In the genomic region with DNA sequence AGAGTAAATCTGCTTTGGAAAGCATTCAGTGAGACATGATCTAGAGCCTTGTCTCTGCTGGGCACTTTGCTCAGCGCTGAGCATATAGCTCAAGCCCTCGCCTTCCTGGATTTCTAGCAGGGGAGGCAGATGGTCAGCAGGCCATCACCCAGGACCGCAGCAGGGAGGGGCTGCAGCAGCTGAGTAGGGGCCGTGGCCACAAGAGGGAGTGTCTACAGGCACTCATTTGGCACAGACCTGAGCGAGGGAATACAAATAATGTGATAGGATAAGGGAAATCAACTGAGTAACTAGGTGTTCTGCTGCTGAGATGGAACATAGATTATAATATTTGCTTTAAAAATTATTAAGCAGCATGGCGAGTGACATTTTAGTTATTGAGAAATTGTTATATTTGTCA, we compare ENCODE assay signal across 10 cellular contexts. TPM values are rescaled to one million over a fixed set of nuclear protein-coding genes. Genes with fewer than 3 reads are reported as not detected.
DNase-seq lines count a peak whose midpoint lies in the region; FAIRE-seq and TF ChIP-seq lines count a peak whose summit lies in the region.
"Had no signal": no experiment of that assay in that cellular context is flagged by ENCODE, and none has a peak within 500 bp of the region (broad histone marks: within the 10 kb centered on the region; RNA-seq: fewer than 3 reads in every experiment).

No MANE protein-coding gene starts in this region.

- H3K9ac ChIP-seq in HUES64 (ENCODE audit: low read depth, low read length), result no peak overlapping the region

- no peak overlapping the region for H3K4me3 ChIP-seq in HUES64 (ENCODE audit: low read length)
- H3K4me3 ChIP-seq in small intestine (ENCODE audit: low read depth in 1 of 2, low read length in 2 of 2), result no peak overlapping the region

- DNase-seq in astrocyte of the hippocampus (ENCODE audit: low read depth, low spot score) (peak; percentile 51), hypothalamus (lab: John Stamatoyannopoulos, UW) (peak in 27 of 51 donors; percentile 1 to 42 (median 18)), small intestine (peak; percentile 9), SKM-1 (lab: John Stamatoyannopoulos, UW; ENCODE audit: unreplicated experiment) (no peak), GM10266 (ENCODE audit: extremely low spot score) (no peak), NCI-H2171 (lab: John Stamatoyannopoulos, UW) (no peak)
- no peak for DNase-seq in activated CD8-positive, alpha-beta memory T cell treated with anti-CD3 and anti-CD28 coated beads for 24 hours
- DNase-seq: NCI-H1436 treated with DMSO at 0.1 percent for 48 hours had no signal

- TF ChIP-seq CTCF in GM10266 (IDR thresholded peaks at IDR 0.05; ENCODE audit: control insufficient read depth, insufficient read depth, low read depth, missing control alignments), result no peak

- H3K4me1 ChIP-seq in HUES64 (ENCODE audit: insufficient read depth, low read length) (peaks cover 33% of the 10 kb centered on the region), small intestine (ENCODE audit: control insufficient read depth in 2 of 2, insufficient read depth in 1 of 2, low read depth in 1 of 2, low read length in 1 of 2) (no peaks in the 10 kb centered on the region)

- FAIRE-seq in small intestine (lab: Jason Lieb, UNC), result no peak
- FAIRE-seq: TTC549 had no signal

- peaks cover 77% of the 10 kb centered on the region for H3K36me3 ChIP-seq in HUES64 (ENCODE audit: insufficient read depth, low read length)
- H3K36me3 ChIP-seq in small intestine (ENCODE audit: control insufficient read depth in 2 of 2, insufficient read depth in 2 of 2, low read length in 2 of 2), result peaks cover 10 to 32% of the 10 kb centered on the region in 2 donors

- no peaks in the 10 kb centered on the region for H3K9me3 ChIP-seq in HUES64 (ENCODE audit: insufficient read depth, low read depth, low read length)
- H3K9me3 ChIP-seq in small intestine (ENCODE audit: control insufficient read depth, low read depth), result no peaks in the 10 kb centered on the region

- H3K27me3 ChIP-seq in HUES64 (ENCODE audit: insufficient read depth, low read length), result no peaks in the 10 kb centered on the region
- H3K27me3 ChIP-seq in small intestine (ENCODE audit: control insufficient read depth in 2 of 2, insufficient read depth in 2 of 2, low read length in 2 of 2), result no peaks in the 10 kb centered on the region

- peak overlapping the region; percentile 36 for H3K27ac ChIP-seq in HUES64 (ENCODE audit: low read depth, low read length)
- H3K27ac ChIP-seq in small intestine (ENCODE audit: low read depth in 1 of 2, low read length in 1 of 2), result peak overlapping the region in 1 of 2 donors; percentile 54

- WGBS in HUES64, result 48% methylated on average over 5 of the region's 6 CpGs
- 55 to 69% (median 64%) methylated on average over 6 of the region's 6 CpGs for WGBS in small intestine, 3 donors

RNA-seq across cellular contexts. Expression of gene OFD1, which starts 30.2 kb away (rescaled TPM):
- 15.6 TPM for polyA plus RNA-seq in HUES64 (2013, experiment 1 of 2)
- polyA plus RNA-seq in HUES64 (2013, experiment 2 of 2), result 16.0 TPM
- polyA plus RNA-seq in small intestine, result 10 to 100 TPM; 18.3 to 71.3 (median 70.0) TPM

RNA-seq across cellular contexts. Expression of gene TRAPPC2, which starts 30.3 kb away (rescaled TPM):
- 10.9 TPM for polyA plus RNA-seq in HUES64 (2013, experiment 1 of 2)
- polyA plus RNA-seq in HUES64 (2013, experiment 2 of 2), result 10.0 TPM
- polyA plus RNA-seq in small intestine, result 1 to 10 TPM; 6.4 to 7.8 (median 7.6) TPM

RNA-seq across cellular contexts. Expression of gene GPM6B, which starts 52.1 kb away (rescaled TPM):
- polyA plus RNA-seq in HUES64 (2013, experiment 1 of 2), result 54.2 TPM
- 59.3 TPM for polyA plus RNA-seq in HUES64 (2013, experiment 2 of 2)
- polyA plus RNA-seq in small intestine, result 1 to 10 TPM in 2 of 3 donors, under 1 TPM in 1; 0.54 to 4.2 (median 1.6) TPM

Comparison
In these comparisons a context has a peak if more than half of its experiments do, and no peak if none do; other contexts are left out.
1. DNase-seq: peak in astrocyte of the hippocampus (single experiment), hypothalamus (27 of 51) and small intestine (single experiment); none in SKM-1 (single experiment), GM10266 (single experiment), NCI-H2171 (single experiment) and activated CD8-positive, alpha-beta memory T cell treated with anti-CD3 and anti-CD28 coated beads for 24 hours (single experiment).